ENCODE assay signal across 2 cellular contexts in the genomic region with DNA sequence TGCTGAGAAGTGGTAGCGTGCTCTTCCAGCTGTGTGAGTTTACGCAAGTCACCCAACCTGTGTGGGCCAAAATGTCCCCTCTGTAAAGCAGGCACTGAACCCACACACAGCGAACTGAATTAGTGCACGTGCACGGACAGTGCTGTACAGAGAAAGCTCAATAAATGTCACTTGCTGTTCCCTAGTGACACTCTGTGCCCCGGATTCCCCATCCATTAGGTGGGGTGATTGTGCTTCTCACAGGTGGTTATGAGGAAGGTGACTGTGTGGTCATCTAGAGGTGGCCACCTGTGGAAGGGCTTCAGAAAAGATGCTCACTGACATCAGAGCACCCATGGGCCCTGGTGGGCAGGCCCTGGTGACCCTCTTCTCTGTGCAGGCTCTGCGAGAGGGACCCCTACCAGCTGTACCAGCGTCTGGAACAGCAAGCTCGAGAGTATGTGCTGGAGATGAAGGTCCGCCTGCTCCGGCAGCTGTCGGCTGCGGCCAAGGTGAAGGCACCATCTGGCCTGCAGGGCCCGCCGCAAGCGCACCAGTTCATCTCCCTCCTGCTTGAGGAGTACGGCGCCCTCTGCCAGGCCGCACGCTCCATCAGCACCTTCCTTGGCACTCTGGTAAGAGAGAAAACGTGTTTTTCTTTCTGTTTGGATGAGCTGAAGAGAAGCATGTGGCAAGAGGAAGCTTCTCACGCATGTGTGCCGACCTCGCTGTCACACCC.
TF ChIP-seq lines count a peak whose summit lies in the region.

No MANE protein-coding gene starts in this region.

TF ChIP-seq in HCT116, 20 proteins besides CTCF, POLR2A, EP300 and RAD21 (continued from another document):
- no peak for TF ChIP-seq ELF1 (IDR thresholded peaks at IDR 0.05; ENCODE audit: borderline replicate concordance, low read depth)
- TF ChIP-seq JUND (IDR thresholded peaks at IDR 0.05) = no peak
- TF ChIP-seq, protein P1, sequence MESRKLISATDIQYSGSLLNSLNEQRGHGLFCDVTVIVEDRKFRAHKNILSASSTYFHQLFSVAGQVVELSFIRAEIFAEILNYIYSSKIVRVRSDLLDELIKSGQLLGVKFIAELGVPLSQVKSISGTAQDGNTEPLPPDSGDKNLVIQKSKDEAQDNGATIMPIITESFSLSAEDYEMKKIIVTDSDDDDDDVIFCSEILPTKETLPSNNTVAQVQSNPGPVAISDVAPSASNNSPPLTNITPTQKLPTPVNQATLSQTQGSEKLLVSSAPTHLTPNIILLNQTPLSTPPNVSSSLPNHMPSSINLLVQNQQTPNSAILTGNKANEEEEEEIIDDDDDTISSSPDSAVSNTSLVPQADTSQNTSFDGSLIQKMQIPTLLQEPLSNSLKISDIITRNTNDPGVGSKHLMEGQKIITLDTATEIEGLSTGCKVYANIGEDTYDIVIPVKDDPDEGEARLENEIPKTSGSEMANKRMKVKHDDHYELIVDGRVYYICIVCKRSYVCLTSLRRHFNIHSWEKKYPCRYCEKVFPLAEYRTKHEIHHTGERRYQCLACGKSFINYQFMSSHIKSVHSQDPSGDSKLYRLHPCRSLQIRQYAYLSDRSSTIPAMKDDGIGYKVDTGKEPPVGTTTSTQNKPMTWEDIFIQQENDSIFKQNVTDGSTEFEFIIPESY (IDR thresholded peaks at IDR 0.05; ENCODE audit: extremely low read depth, insufficient replicate concordance, low read length) = no peak
- no peak for TF ChIP-seq ZFX (IDR thresholded peaks at IDR 0.05)
- TF ChIP-seq ZNF274 (IDR thresholded peaks at IDR 0.05; ENCODE audit: low read depth, low read length) = no peak
- TF ChIP-seq EGR1 (IDR thresholded peaks at IDR 0.05; ENCODE audit: low read depth) = no peak
- no peak for TF ChIP-seq SRF (IDR thresholded peaks at IDR 0.05; ENCODE audit: low read depth)
- TF ChIP-seq, protein P2, sequence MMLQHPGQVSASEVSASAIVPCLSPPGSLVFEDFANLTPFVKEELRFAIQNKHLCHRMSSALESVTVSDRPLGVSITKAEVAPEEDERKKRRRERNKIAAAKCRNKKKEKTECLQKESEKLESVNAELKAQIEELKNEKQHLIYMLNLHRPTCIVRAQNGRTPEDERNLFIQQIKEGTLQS (IDR thresholded peaks at IDR 0.05) = no peak
- TF ChIP-seq, protein P3, sequence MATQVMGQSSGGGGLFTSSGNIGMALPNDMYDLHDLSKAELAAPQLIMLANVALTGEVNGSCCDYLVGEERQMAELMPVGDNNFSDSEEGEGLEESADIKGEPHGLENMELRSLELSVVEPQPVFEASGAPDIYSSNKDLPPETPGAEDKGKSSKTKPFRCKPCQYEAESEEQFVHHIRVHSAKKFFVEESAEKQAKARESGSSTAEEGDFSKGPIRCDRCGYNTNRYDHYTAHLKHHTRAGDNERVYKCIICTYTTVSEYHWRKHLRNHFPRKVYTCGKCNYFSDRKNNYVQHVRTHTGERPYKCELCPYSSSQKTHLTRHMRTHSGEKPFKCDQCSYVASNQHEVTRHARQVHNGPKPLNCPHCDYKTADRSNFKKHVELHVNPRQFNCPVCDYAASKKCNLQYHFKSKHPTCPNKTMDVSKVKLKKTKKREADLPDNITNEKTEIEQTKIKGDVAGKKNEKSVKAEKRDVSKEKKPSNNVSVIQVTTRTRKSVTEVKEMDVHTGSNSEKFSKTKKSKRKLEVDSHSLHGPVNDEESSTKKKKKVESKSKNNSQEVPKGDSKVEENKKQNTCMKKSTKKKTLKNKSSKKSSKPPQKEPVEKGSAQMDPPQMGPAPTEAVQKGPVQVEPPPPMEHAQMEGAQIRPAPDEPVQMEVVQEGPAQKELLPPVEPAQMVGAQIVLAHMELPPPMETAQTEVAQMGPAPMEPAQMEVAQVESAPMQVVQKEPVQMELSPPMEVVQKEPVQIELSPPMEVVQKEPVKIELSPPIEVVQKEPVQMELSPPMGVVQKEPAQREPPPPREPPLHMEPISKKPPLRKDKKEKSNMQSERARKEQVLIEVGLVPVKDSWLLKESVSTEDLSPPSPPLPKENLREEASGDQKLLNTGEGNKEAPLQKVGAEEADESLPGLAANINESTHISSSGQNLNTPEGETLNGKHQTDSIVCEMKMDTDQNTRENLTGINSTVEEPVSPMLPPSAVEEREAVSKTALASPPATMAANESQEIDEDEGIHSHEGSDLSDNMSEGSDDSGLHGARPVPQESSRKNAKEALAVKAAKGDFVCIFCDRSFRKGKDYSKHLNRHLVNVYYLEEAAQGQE (IDR thresholded peaks at IDR 0.05; ENCODE audit: low read depth) = no peak

TF ChIP-seq in GM12878, 131 proteins besides CTCF, POLR2A, EP300 and RAD21 (continued from another document):
- TF ChIP-seq, protein P4, sequence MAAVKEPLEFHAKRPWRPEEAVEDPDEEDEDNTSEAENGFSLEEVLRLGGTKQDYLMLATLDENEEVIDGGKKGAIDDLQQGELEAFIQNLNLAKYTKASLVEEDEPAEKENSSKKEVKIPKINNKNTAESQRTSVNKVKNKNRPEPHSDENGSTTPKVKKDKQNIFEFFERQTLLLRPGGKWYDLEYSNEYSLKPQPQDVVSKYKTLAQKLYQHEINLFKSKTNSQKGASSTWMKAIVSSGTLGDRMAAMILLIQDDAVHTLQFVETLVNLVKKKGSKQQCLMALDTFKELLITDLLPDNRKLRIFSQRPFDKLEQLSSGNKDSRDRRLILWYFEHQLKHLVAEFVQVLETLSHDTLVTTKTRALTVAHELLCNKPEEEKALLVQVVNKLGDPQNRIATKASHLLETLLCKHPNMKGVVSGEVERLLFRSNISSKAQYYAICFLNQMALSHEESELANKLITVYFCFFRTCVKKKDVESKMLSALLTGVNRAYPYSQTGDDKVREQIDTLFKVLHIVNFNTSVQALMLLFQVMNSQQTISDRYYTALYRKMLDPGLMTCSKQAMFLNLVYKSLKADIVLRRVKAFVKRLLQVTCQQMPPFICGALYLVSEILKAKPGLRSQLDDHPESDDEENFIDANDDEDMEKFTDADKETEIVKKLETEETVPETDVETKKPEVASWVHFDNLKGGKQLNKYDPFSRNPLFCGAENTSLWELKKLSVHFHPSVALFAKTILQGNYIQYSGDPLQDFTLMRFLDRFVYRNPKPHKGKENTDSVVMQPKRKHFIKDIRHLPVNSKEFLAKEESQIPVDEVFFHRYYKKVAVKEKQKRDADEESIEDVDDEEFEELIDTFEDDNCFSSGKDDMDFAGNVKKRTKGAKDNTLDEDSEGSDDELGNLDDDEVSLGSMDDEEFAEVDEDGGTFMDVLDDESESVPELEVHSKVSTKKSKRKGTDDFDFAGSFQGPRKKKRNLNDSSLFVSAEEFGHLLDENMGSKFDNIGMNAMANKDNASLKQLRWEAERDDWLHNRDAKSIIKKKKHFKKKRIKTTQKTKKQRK (IDR thresholded peaks at IDR 0.05; ENCODE audit: low read depth, low read length) = no peak
- no peak for TF ChIP-seq ZNF24 (IDR thresholded peaks at IDR 0.05)
- TF ChIP-seq CREB1 (IDR thresholded peaks at IDR 0.05; ENCODE audit: low read depth) = no peak
- TF ChIP-seq, protein P5, sequence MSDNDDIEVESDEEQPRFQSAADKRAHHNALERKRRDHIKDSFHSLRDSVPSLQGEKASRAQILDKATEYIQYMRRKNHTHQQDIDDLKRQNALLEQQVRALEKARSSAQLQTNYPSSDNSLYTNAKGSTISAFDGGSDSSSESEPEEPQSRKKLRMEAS (IDR thresholded peaks at IDR 0.05; ENCODE audit: low read depth, low read length) = no peak
- no peak for TF ChIP-seq POLR2AphosphoS2 (IDR thresholded peaks at IDR 0.05; ENCODE audit: low read depth, low read length)
- TF ChIP-seq FOXK2 (IDR thresholded peaks at IDR 0.05) = no peak
- no peak for TF ChIP-seq MYC (IDR thresholded peaks at IDR 0.05; ENCODE audit: insufficient read depth, insufficient read length, insufficient replicate concordance, low read length, severe bottlenecking)
- TF ChIP-seq, protein P6, sequence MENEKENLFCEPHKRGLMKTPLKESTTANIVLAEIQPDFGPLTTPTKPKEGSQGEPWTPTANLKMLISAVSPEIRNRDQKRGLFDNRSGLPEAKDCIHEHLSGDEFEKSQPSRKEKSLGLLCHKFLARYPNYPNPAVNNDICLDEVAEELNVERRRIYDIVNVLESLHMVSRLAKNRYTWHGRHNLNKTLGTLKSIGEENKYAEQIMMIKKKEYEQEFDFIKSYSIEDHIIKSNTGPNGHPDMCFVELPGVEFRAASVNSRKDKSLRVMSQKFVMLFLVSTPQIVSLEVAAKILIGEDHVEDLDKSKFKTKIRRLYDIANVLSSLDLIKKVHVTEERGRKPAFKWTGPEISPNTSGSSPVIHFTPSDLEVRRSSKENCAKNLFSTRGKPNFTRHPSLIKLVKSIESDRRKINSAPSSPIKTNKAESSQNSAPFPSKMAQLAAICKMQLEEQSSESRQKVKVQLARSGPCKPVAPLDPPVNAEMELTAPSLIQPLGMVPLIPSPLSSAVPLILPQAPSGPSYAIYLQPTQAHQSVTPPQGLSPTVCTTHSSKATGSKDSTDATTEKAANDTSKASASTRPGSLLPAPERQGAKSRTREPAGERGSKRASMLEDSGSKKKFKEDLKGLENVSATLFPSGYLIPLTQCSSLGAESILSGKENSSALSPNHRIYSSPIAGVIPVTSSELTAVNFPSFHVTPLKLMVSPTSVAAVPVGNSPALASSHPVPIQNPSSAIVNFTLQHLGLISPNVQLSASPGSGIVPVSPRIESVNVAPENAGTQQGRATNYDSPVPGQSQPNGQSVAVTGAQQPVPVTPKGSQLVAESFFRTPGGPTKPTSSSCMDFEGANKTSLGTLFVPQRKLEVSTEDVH (IDR thresholded peaks at IDR 0.05; ENCODE audit: low read depth, partially characterized antibody) = no peak
- TF ChIP-seq ZNF217 (IDR thresholded peaks at IDR 0.05) = no peak
- TF ChIP-seq BACH1 (IDR thresholded peaks at IDR 0.05; ENCODE audit: borderline replicate concordance) = no peak
- TF ChIP-seq GATAD2B (conservative IDR thresholded peaks at IDR 0.05; ENCODE audit: low read depth) = no peak
- TF ChIP-seq SUPT20H (IDR thresholded peaks at IDR 0.05; ENCODE audit: borderline replicate concordance, control insufficient read depth, low read depth, low read length) = no peak
- TF ChIP-seq EZH2 (IDR thresholded peaks at IDR 0.05; ENCODE audit: borderline replicate concordance, control insufficient read depth, low read depth, low read length) = no peak
- no peak for TF ChIP-seq NR2C2 (IDR thresholded peaks at IDR 0.05; ENCODE audit: borderline replicate concordance, control insufficient read depth, insufficient read length, low read depth)
- no peak for TF ChIP-seq SMARCA5 (IDR thresholded peaks at IDR 0.05)
- TF ChIP-seq, protein P7, sequence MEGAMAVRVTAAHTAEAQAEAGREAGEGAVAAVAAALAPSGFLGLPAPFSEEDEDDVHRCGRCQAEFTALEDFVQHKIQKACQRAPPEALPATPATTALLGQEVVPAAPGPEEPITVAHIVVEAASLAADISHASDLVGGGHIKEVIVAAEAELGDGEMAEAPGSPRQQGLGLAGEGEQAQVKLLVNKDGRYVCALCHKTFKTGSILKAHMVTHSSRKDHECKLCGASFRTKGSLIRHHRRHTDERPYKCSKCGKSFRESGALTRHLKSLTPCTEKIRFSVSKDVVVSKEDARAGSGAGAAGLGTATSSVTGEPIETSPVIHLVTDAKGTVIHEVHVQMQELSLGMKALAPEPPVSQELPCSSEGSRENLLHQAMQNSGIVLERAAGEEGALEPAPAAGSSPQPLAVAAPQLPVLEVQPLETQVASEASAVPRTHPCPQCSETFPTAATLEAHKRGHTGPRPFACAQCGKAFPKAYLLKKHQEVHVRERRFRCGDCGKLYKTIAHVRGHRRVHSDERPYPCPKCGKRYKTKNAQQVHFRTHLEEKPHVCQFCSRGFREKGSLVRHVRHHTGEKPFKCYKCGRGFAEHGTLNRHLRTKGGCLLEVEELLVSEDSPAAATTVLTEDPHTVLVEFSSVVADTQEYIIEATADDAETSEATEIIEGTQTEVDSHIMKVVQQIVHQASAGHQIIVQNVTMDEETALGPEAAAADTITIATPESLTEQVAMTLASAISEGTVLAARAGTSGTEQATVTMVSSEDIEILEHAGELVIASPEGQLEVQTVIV (IDR thresholded peaks at IDR 0.05; ENCODE audit: borderline replicate concordance, partially characterized antibody) = no peak
- TF ChIP-seq HCFC1 (IDR thresholded peaks at IDR 0.05; ENCODE audit: low read length) = no peak
- TF ChIP-seq, protein P2 (IDR thresholded peaks at IDR 0.05; ENCODE audit: borderline replicate concordance, extremely low read depth, low read depth, low read length) = no peak
TF ChIP-seq in GM12878: peak in this region for 0.
